Comparison of ENCODE assay signal across 10 cellular contexts in genomic region chrX:111888600-111888999, GRCh38. TPM values are rescaled to one million over a fixed set of nuclear protein-coding genes. Genes with fewer than 3 reads are reported as not detected.
"Had no signal": no experiment of that assay in that cellular context is flagged by ENCODE, and none has a peak within 500 bp of the region (broad histone marks: within the 10 kb centered on the region; RNA-seq: fewer than 3 reads in every experiment).

No MANE protein-coding gene starts in this region.

- DNase-seq: GM23248, GOT3, H7, H9, HCEC 1CT, HFFc6 had no signal

- H3K4me3 ChIP-seq: GM23248, GM23338, HAP-1 had no signal

- H3K4me2 ChIP-seq: GM23338 had no signal

- H3K9ac ChIP-seq: GM23248 had no signal

- H2AFZ ChIP-seq: GM23248, GM23338 had no signal

- H3K36me3 ChIP-seq: HAP-1 had no signal

- FAIRE-seq: H1, H54 had no signal

- H3K4me1 ChIP-seq: HAP-1 had no signal

- H3K9me3 ChIP-seq: HAP-1 had no signal

- H3K27ac ChIP-seq: GM23248 had no signal

RNA-seq across cellular contexts. Expression of gene TRPC5OS, which starts 12.6 kb away (rescaled TPM):
- polyA plus RNA-seq: GM23248, GM23338, H1 had no signal
